In the genomic region with DNA sequence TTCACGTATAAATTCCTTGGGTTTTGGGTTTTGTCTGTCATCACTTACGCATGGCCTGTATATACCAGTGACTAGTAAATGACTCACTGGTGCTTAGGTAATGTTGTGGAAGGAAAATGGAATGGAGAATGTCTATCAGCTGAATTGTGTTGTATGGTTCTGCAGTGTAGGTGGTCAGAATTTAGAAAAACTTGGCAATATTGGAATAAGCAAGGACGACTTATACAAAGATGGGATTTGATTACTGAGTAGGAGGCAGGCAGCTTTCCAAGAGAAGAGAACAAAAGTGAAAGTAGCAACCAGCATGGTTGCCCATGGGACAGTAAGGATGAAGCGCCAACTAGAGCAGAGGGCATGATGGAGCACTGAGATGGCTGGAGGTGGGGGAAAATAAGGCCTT, we compare ENCODE assay signal across 14 cellular contexts.
A peak's percentile ranks its signal among the peaks of the same experiment; 100 is the strongest.
DNase-seq lines count a peak whose midpoint lies in the region; ATAC-seq, FAIRE-seq and TF ChIP-seq lines count a peak whose summit lies in the region.
"Had no signal": no experiment of that assay in that cellular context is flagged by ENCODE, and none has a peak within 500 bp of the region (broad histone marks: within the 10 kb centered on the region; RNA-seq: fewer than 3 reads in every experiment).

No MANE protein-coding gene starts in this region.

- H3K9me1 ChIP-seq in endothelial cell of umbilical vein (replicated peaks; ENCODE audit: control insufficient read depth, extremely low read depth, insufficient read depth, low read length) = no peaks in the 10 kb centered on the region

- intact Hi-C loops in endothelial cell of umbilical vein (cut with micrococcal nuclease) = no loop called here

- H4K20me1 ChIP-seq in endothelial cell of umbilical vein (replicated peaks; ENCODE audit: control insufficient read depth, extremely low read depth, insufficient read depth, low read length) (no peaks in the 10 kb centered on the region), osteoblast (ENCODE audit: insufficient read depth, low read length) (no peaks in the 10 kb centered on the region)

- no peak for ATAC-seq in GM18502 (IDR thresholded peaks at IDR 0.05; ENCODE audit: poor library complexity, unreplicated experiment)

- H3K79me2 ChIP-seq in endothelial cell of umbilical vein (ENCODE audit: control insufficient read depth, insufficient read depth, low read length) (no peaks in the 10 kb centered on the region), osteoblast (ENCODE audit: insufficient read depth, low read length) (no peaks in the 10 kb centered on the region)

- H3K9ac ChIP-seq in endothelial cell of umbilical vein (replicated peaks; ENCODE audit: extremely low read depth, insufficient read depth, low read length) = no peak overlapping the region

- BruUV-seq in endothelial cell of umbilical vein (replicated peaks; lab: Mats Ljungman, UMichigan) = no TSS peak

- H2AFZ ChIP-seq in endothelial cell of umbilical vein (ENCODE audit: low read depth, low read length) (no peak overlapping the region), osteoblast (ENCODE audit: low read length) (peak overlapping the region; percentile 33)

- H3K4me1 ChIP-seq in endothelial cell of umbilical vein (ENCODE audit: control insufficient read depth, extremely low read depth, insufficient read depth, low read length) = no peaks in the 10 kb centered on the region
- peaks cover 8% of the 10 kb centered on the region for H3K4me1 ChIP-seq in osteoblast (ENCODE audit: insufficient read depth, low read length)
- H3K4me1 ChIP-seq: heart left ventricle had no signal

- no peak for TF ChIP-seq POLR2A in endothelial cell of umbilical vein (IDR thresholded peaks at IDR 0.05; ENCODE audit: low read depth, low read length)

- FAIRE-seq in endothelial cell of umbilical vein (lab: Jason Lieb, UNC) = no peak

- POLR2A ChIA-PET in endothelial cell of umbilical vein (lab: Charles Lee) (no interaction called here), HEK293T (lab: Yijun Ruan, JAX) (interaction anchor here (0.7 kb wide), 1 partner anchor 405 kb away, joined by 5 read pairs; no protein-coding TSS in a partner anchor)

- in situ Hi-C loops in KBM-7 (cut with MboI; ENCODE audit: low pct_unique_long_range_greater_than_20kb, low sequenced_read_pairs) = no loop called here

- H3K9me3 ChIP-seq in endothelial cell of umbilical vein (replicated peaks; ENCODE audit: control insufficient read depth, insufficient read depth, low read length) (no peaks in the 10 kb centered on the region), osteoblast (ENCODE audit: low read depth, low read length) (no peaks in the 10 kb centered on the region)
- H3K9me3 ChIP-seq: heart left ventricle had no signal

- DNase-seq in ELR (ENCODE audit: low read depth) (peak; percentile 72), NCI-H69 (lab: John Stamatoyannopoulos, UW) (peak; percentile 2), endothelial cell of umbilical vein (ENCODE audit: low read depth, low spot score) (no peak), osteoblast (ENCODE audit: insufficient read length, low spot score, missing footprints) (no peak), NCI-H2171 treated with DMSO at 0.1 percent for 48 hours (lab: John Stamatoyannopoulos, UW) (no peak), KBM-7 (no peak), HEK293T (ENCODE audit: extremely low spot score) (no peak)
- DNase-seq: activated CD4-positive, alpha-beta T cell treated with anti-CD3 and anti-CD28 coated beads, Interleukin-2, amount 10 ng/mL, durations not matched to agents 24 days and 14 days; activated naive CD4-positive, alpha-beta T cell treated with anti-CD3 and anti-CD28 coated beads, Interleukin-2, amount 10 ng/mL, durations not matched to agents 7 days and 5 days; cortex of kidney; heart left ventricle; mesendoderm; NCI-H1092 treated with DMSO at 0.1 percent for 48 hours had no signal

- TF ChIP-seq CTCF in endothelial cell of umbilical vein (IDR thresholded peaks at IDR 0.05; ENCODE audit: extremely low read depth in 1 of 2, insufficient read depth in 1 of 2, low read depth in 1 of 2, low read length in 2 of 2) (no peak), osteoblast (IDR thresholded peaks at IDR 0.05; ENCODE audit: extremely low read depth, low read depth, low read length) (no peak)

- H3K36me3 ChIP-seq in endothelial cell of umbilical vein (ENCODE audit: control insufficient read depth in 2 of 2, extremely low read depth in 1 of 2, insufficient read depth in 2 of 2, low read length in 2 of 2) = no peaks in the 10 kb centered on the region
- H3K36me3 ChIP-seq in osteoblast (ENCODE audit: insufficient read depth, low read length) = no peaks in the 10 kb centered on the region
- H3K36me3 ChIP-seq: heart left ventricle had no signal

- dilution Hi-C loops in endothelial cell of umbilical vein (cut with MboI; ENCODE audit: extremely low pct_ligation_motif_present, low sequenced_read_pairs) = no loop called here

- H3K27ac ChIP-seq in endothelial cell of umbilical vein (ENCODE audit: insufficient read depth, low read depth, low read length) (no peak overlapping the region), osteoblast (ENCODE audit: low read depth, low read length) (peak overlapping the region; percentile 38)
- H3K27ac ChIP-seq: heart left ventricle had no signal

- H3K4me2 ChIP-seq in endothelial cell of umbilical vein (ENCODE audit: insufficient read depth, low read length) (no peak overlapping the region), osteoblast (ENCODE audit: insufficient read depth, low read length) (peak overlapping the region; percentile 53)

- H3K4me3 ChIP-seq in endothelial cell of umbilical vein (replicated peaks in 1 of 3; ENCODE audit: insufficient read depth in 1 of 3, low read depth in 1 of 3, low read length in 3 of 3) (no peak overlapping the region), osteoblast (ENCODE audit: insufficient read depth, low read length) (peak overlapping the region; percentile 46)
- H3K4me3 ChIP-seq: heart left ventricle had no signal

- no peaks in the 10 kb centered on the region for H3K27me3 ChIP-seq in endothelial cell of umbilical vein (ENCODE audit: control insufficient read depth in 2 of 2, insufficient read depth in 2 of 2, low read length in 2 of 2)
- no peaks in the 10 kb centered on the region for H3K27me3 ChIP-seq in osteoblast (ENCODE audit: insufficient read depth, low read length)
- H3K27me3 ChIP-seq: heart left ventricle had no signal

- CTCF ChIA-PET in endothelial cell of umbilical vein (lab: Charles Lee) (no interaction called here), HEK293T (lab: Yijun Ruan, JAX) (no interaction called here)

TF ChIP-seq in endothelial cell of umbilical vein, 7 proteins besides CTCF, POLR2A, EP300 and RAD21:
- no peak for TF ChIP-seq MAX (IDR thresholded peaks at IDR 0.05; ENCODE audit: insufficient read depth, insufficient read length)
- TF ChIP-seq FOS (IDR thresholded peaks at IDR 0.05; ENCODE audit: borderline replicate concordance, insufficient read depth, low read length) = peak; percentile 5

TF ChIP-seq in HEK293T, 16 proteins besides CTCF, POLR2A, EP300 and RAD21:
- TF ChIP-seq TARDBP (IDR thresholded peaks at IDR 0.05) (no peak), ZNF384 (IDR thresholded peaks at IDR 0.05) (no peak), PKNOX1 (IDR thresholded peaks at IDR 0.05) (no peak), LEF1 (IDR thresholded peaks at IDR 0.05; ENCODE audit: borderline replicate concordance) (no peak), FOXK2 (IDR thresholded peaks at IDR 0.05) (no peak), SUZ12 (IDR thresholded peaks at IDR 0.05) (no peak), ARNT (IDR thresholded peaks at IDR 0.05) (no peak), SP1 (IDR thresholded peaks at IDR 0.05) (no peak), BHLHE40 (IDR thresholded peaks at IDR 0.05; ENCODE audit: borderline replicate concordance) (no peak), FOXM1 (IDR thresholded peaks at IDR 0.05; ENCODE audit: borderline replicate concordance) (no peak), HDGF (IDR thresholded peaks at IDR 0.05; ENCODE audit: borderline replicate concordance) (no peak), L3MBTL2 (conservative IDR thresholded peaks at IDR 0.05) (no peak), NFRKB (IDR thresholded peaks at IDR 0.05) (no peak), FOXA1 (IDR thresholded peaks at IDR 0.05) (no peak)

Comparison
In these comparisons a context has a peak if more than half of its experiments do, and no peak if none do; other contexts are left out.
1. DNase-seq: peak in ELR (single experiment) and NCI-H69 (single experiment); none in endothelial cell of umbilical vein (single experiment), osteoblast (single experiment), NCI-H2171 treated with DMSO at 0.1 percent for 48 hours (single experiment), KBM-7 (single experiment) and HEK293T (single experiment).